ENCODE assay signal across 1 cellular context in genomic region chr14:22829661-22830328, GRCh38.
TF ChIP-seq lines count a peak whose summit lies in the region.

MRPL52 (plus strand) TSS chr14:22829887; CDS start chr14:22829913, 26 bp downstream.

TF ChIP-seq in HepG2, 621 proteins besides CTCF, POLR2A, EP300 and RAD21 (continued from another document and continues in another):
- no peak; the same call in 1 of the 2 replicates for TF ChIP-seq PBX2 (CRISPR knock-in tag; IDR thresholded peaks at IDR 0.05)
- no peak; the same call in 1 of the 2 replicates for TF ChIP-seq KLF15 (CRISPR knock-in tag; IDR thresholded peaks at IDR 0.05; ENCODE audit: borderline replicate concordance)
- TF ChIP-seq NRL (CRISPR knock-in tag; IDR thresholded peaks at IDR 0.05; ENCODE audit: borderline replicate concordance) = no peak; the same call in 1 of the 2 replicates
- no peak for TF ChIP-seq PAF1 (CRISPR knock-in tag; IDR thresholded peaks at IDR 0.05)
- peak; percentile 94 for TF ChIP-seq GATAD1 (CRISPR knock-in tag; IDR thresholded peaks at IDR 0.05)
- TF ChIP-seq ZMYM3 (CRISPR knock-in tag; IDR thresholded peaks at IDR 0.05) = no peak; the same call in 1 of the 2 replicates
- TF ChIP-seq PAXIP1 (CRISPR knock-in tag; conservative IDR thresholded peaks at IDR 0.05) = peak; percentile 47; the same call in 1 of the 2 replicates
- peak; percentile 91 for TF ChIP-seq XRCC5 (optimal IDR thresholded peaks at IDR 0.05; ENCODE audit: low read length)
- 0 out of 2 replicates have a peak, but pooled peaks have one; percentile 22 for TF ChIP-seq ZNF792 (CRISPR knock-in tag; IDR thresholded peaks at IDR 0.05)
- no peak for TF ChIP-seq ZNF460 (CRISPR knock-in tag; IDR thresholded peaks at IDR 0.05; ENCODE audit: borderline replicate concordance)
- TF ChIP-seq GZF1 (CRISPR knock-in tag; IDR thresholded peaks at IDR 0.05) = no peak; the same call in 1 of the 2 replicates
- peak; percentile 98 for TF ChIP-seq KDM5A (IDR thresholded peaks at IDR 0.05; ENCODE audit: borderline replicate concordance, low read length)
- TF ChIP-seq FOXM1 (CRISPR knock-in tag; IDR thresholded peaks at IDR 0.05) = peak; percentile 52; the same call in 1 of the 2 replicates
- TF ChIP-seq MXI1 (IDR thresholded peaks at IDR 0.05; ENCODE audit: borderline replicate concordance, low read depth, low read length) = peak; percentile 89; the same call in 2 of the 3 replicates
- peak; percentile 60; the same call in 1 of the 2 replicates for TF ChIP-seq ZFP1 (CRISPR knock-in tag; IDR thresholded peaks at IDR 0.05)
- TF ChIP-seq BHLHE40 (IDR thresholded peaks at IDR 0.05; ENCODE audit: low read length) = no peak; the same call in 1 of the 2 replicates
- peak; percentile 2; the same call in 1 of the 2 replicates for TF ChIP-seq SUZ12 (IDR thresholded peaks at IDR 0.05; ENCODE audit: low read depth, low read length)
- peak; percentile 44; the same call in 1 of the 2 replicates for TF ChIP-seq PRDM10 (CRISPR knock-in tag; IDR thresholded peaks at IDR 0.05; ENCODE audit: low read depth)
- no peak for TF ChIP-seq DMTF1 (CRISPR knock-in tag; IDR thresholded peaks at IDR 0.05)
- no peak for TF ChIP-seq NFE2L2 (IDR thresholded peaks at IDR 0.05; ENCODE audit: low read length)
- peak; percentile 82 for TF ChIP-seq GABPA (IDR thresholded peaks at IDR 0.05; ENCODE audit: low read depth, low read length)
- peak; percentile 99 for TF ChIP-seq GABPA (CRISPR knock-in tag; IDR thresholded peaks at IDR 0.05; ENCODE audit: low read depth)
- peak; percentile 99 for TF ChIP-seq KAT8 (CRISPR knock-in tag; IDR thresholded peaks at IDR 0.05)
- peak; percentile 96 for TF ChIP-seq ZNF225 (CRISPR knock-in tag; IDR thresholded peaks at IDR 0.05)
- TF ChIP-seq ZGPAT (CRISPR knock-in tag; IDR thresholded peaks at IDR 0.05) = peak; percentile 96
- no peak; the same call in 1 of the 2 replicates for TF ChIP-seq TOPORS (CRISPR knock-in tag; IDR thresholded peaks at IDR 0.05)
- TF ChIP-seq GRHL1 (CRISPR knock-in tag; conservative IDR thresholded peaks at IDR 0.05) = no peak
- TF ChIP-seq DRAP1 (CRISPR knock-in tag; IDR thresholded peaks at IDR 0.05) = peak; percentile 71; the same call in 1 of the 2 replicates
- TF ChIP-seq ZNF639 (CRISPR knock-in tag; conservative IDR thresholded peaks at IDR 0.05) = peak; percentile 45; the same call in 1 of the 2 replicates
- no peak for TF ChIP-seq SRSF9 (IDR thresholded peaks at IDR 0.05; ENCODE audit: borderline replicate concordance, insufficient read depth, low read depth, low read length, poor library complexity, severe bottlenecking)
- TF ChIP-seq PAX8 (CRISPR knock-in tag; IDR thresholded peaks at IDR 0.05; ENCODE audit: borderline replicate concordance) = peak; percentile 98
- TF ChIP-seq ZNF709 (CRISPR knock-in tag; IDR thresholded peaks at IDR 0.05) = peak; percentile 68; the same call in 1 of the 2 replicates
- 0 out of 2 replicates have a peak, but pooled peaks have one; percentile 89 for TF ChIP-seq MZF1 (CRISPR knock-in tag; IDR thresholded peaks at IDR 0.05; ENCODE audit: borderline replicate concordance)
- TF ChIP-seq RBM39 (IDR thresholded peaks at IDR 0.05; ENCODE audit: low read depth, low read length, poor library complexity, severe bottlenecking) = peak; percentile 99
- peak; percentile 85; the same call in 1 of the 2 replicates for TF ChIP-seq KMT2A (CRISPR knock-in tag; IDR thresholded peaks at IDR 0.05)
- TF ChIP-seq GLMP (CRISPR knock-in tag; IDR thresholded peaks at IDR 0.05; ENCODE audit: borderline replicate concordance) = no peak
- peak; percentile 95 for TF ChIP-seq ZNF704 (CRISPR knock-in tag; IDR thresholded peaks at IDR 0.05; ENCODE audit: borderline replicate concordance)
- TF ChIP-seq NFE2 (CRISPR knock-in tag; IDR thresholded peaks at IDR 0.05) = no peak
- no peak for TF ChIP-seq HOXA7 (CRISPR knock-in tag; IDR thresholded peaks at IDR 0.05)
- no peak; the same call in 1 of the 2 replicates for TF ChIP-seq GATAD2A (CRISPR knock-in tag; IDR thresholded peaks at IDR 0.05)
- no peak for TF ChIP-seq JDP2 (CRISPR knock-in tag; IDR thresholded peaks at IDR 0.05; ENCODE audit: borderline replicate concordance)
- peak; percentile 81; the same call in 1 of the 2 replicates for TF ChIP-seq ZNF703 (CRISPR knock-in tag; IDR thresholded peaks at IDR 0.05; ENCODE audit: borderline replicate concordance)
- 0 out of 2 replicates have a peak, but pooled peaks have one; percentile 66 for TF ChIP-seq ZMAT3 (CRISPR knock-in tag; conservative IDR thresholded peaks at IDR 0.05)
- peak; percentile 32; the same call in 1 of the 2 replicates for TF ChIP-seq NR2F6 (IDR thresholded peaks at IDR 0.05)
- no peak for TF ChIP-seq NR2F6 (CRISPR knock-in tag; IDR thresholded peaks at IDR 0.05)
- peak; percentile 71 for TF ChIP-seq HIVEP1 (CRISPR knock-in tag; IDR thresholded peaks at IDR 0.05)
